Comparison of ENCODE assay signal across 13 cellular contexts in the genomic region with DNA sequence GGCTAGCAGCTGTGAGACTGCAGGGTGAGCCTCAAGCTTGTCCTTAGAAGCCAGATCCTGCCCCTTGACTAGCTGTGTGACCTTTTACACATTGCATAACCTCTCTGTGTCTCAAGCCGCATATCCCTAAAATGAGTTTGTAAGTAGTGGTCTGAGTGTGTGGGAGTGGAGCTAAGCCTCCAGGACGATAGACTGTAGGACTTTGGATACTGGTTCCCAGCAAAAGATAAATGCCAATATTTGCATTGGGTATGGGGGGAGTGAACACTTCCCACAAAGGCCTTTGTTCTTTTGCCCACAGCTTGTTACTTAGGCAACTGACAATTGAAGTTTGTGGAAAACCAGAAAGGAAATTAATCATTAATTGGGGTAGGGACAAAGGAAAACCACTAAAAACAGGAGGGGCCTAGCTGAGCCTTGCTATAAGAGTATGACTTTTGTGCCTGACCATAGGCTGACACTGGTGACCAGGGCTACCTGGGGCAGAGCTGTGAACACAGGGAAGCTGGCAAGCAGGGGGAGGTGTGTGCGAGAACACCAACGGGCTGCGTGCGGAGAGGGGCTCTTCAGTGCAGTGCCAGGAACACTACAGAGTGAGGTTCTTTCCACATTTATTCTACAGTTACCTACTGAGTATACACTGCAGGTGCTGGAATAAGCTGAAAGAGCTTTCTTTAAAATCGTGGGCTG.
DNase-seq lines count a peak whose midpoint lies in the region; ATAC-seq and TF ChIP-seq lines count a peak whose summit lies in the region.
"Had no signal": no experiment of that assay in that cellular context is flagged by ENCODE, and none has a peak within 500 bp of the region (broad histone marks: within the 10 kb centered on the region; RNA-seq: fewer than 3 reads in every experiment).

No MANE protein-coding gene starts in this region.

- H3K4me3 ChIP-seq in epithelial cell of proximal tubule (ENCODE audit: low read depth, low read length) = no peak overlapping the region
- H3K4me3 ChIP-seq: SK-N-MC had no signal

- peaks cover 8% of the 10 kb centered on the region for H3K9me3 Mint-ChIP-seq in progenitor cell of endocrine pancreas (ENCODE audit: low read depth)

- ATAC-seq in GM19043 (IDR thresholded peaks at IDR 0.05; ENCODE audit: low read depth, unreplicated experiment) = peak; percentile 60
- peak; percentile 66 for ATAC-seq in HG03460 (IDR thresholded peaks at IDR 0.05; ENCODE audit: unreplicated experiment)
- no peak for ATAC-seq in HG03095 (IDR thresholded peaks at IDR 0.05; ENCODE audit: unreplicated experiment)
- no peak for ATAC-seq in HG03442 (IDR thresholded peaks at IDR 0.05; ENCODE audit: unreplicated experiment)

- peaks cover 9% of the 10 kb centered on the region for H3K36me3 Mint-ChIP-seq in progenitor cell of endocrine pancreas (ENCODE audit: insufficient read depth)

- no peak for TF ChIP-seq CTCF in epithelial cell of proximal tubule (conservative IDR thresholded peaks at IDR 0.05; ENCODE audit: low read depth, low read length)
- no peak for TF ChIP-seq CTCF in progenitor cell of endocrine pancreas (IDR thresholded peaks at IDR 0.05; ENCODE audit: unreplicated experiment)

- DNase-seq in epithelial cell of proximal tubule (ENCODE audit: low read depth) (peak; percentile 44), progenitor cell of endocrine pancreas (ENCODE audit: low spot score, unreplicated experiment) (peak; percentile 55), putamen (ENCODE audit: low spot score) (no peak), G401 (ENCODE audit: low spot score) (no peak)
- DNase-seq: anterior cingulate cortex; NK-92 treated with Interleukin-12 subunit alpha and Interleukin-12 subunit beta, amount 100 ng/mL, for 24 hours; stimulated activated CD4-positive, alpha-beta T cell treated with anti-CD3 and anti-CD28 coated beads, Interleukin-4, amount 100 ng/mL, for 24 hours had no signal

- H3K4me1 Mint-ChIP-seq in progenitor cell of endocrine pancreas (ENCODE audit: low read depth) = peaks cover 44% of the 10 kb centered on the region

- H3K4me3 Mint-ChIP-seq in progenitor cell of endocrine pancreas (ENCODE audit: low read depth) = peak overlapping the region; percentile 52
- H3K4me3 Mint-ChIP-seq: stimulated activated naive CD8-positive, alpha-beta T cell treated with anti-CD3 and anti-CD28 coated beads, Interleukin-15, Interleukin-2, amounts not matched to agents 100 ng/mL and 50 ng/mL, for 24 hours had no signal

- H3K27me3 Mint-ChIP-seq in progenitor cell of endocrine pancreas = no peaks in the 10 kb centered on the region

- H3K27ac Mint-ChIP-seq in progenitor cell of endocrine pancreas = peak overlapping the region; percentile 98
- H3K27ac Mint-ChIP-seq: stimulated activated naive CD8-positive, alpha-beta T cell treated with anti-CD3 and anti-CD28 coated beads, Interleukin-15, Interleukin-2, amounts not matched to agents 100 ng/mL and 50 ng/mL, for 24 hours had no signal

- in situ Hi-C loops in G401 (cut with HindIII; ENCODE audit: low sequenced_read_pairs) = no loop called here

Comparison
In these comparisons a context has a peak if more than half of its experiments do, and no peak if none do; other contexts are left out.
1. ATAC-seq: peak in GM19043 (single experiment) and HG03460 (single experiment); none in HG03095 (single experiment) and HG03442 (single experiment).
2. DNase-seq: peak in epithelial cell of proximal tubule (single experiment) and progenitor cell of endocrine pancreas (single experiment); none in putamen (single experiment) and G401 (single experiment).